12 cellular contexts compared by ENCODE assay signal in the genomic region with DNA sequence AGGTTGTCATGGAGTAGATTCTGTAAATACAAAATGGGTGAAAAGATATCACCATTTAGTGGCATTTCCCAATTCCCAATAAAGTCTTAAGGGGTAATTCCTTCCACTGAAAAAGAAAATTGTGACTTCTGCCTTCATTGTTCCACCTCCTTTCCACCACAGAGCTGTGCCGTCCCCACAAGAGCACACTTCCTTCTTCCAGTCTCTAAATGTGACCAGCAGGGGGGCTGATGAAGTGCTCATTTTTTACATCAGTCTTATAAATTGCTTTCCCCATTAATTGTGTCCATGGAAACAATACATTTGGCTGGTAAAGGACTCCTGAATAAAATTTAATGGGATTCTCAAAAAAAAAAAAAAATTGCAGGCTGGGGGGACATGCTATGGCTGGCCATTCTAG.
DNase-seq lines count a peak whose midpoint lies in the region; ATAC-seq and TF ChIP-seq lines count a peak whose summit lies in the region.
"Had no signal": no experiment of that assay in that cellular context is flagged by ENCODE, and none has a peak within 500 bp of the region (broad histone marks: within the 10 kb centered on the region; RNA-seq: fewer than 3 reads in every experiment).

No MANE protein-coding gene starts in this region.

- H3K79me2 ChIP-seq in Karpas-422 (ENCODE audit: low read length) (no peaks in the 10 kb centered on the region), osteoblast (ENCODE audit: insufficient read depth, low read length) (no peaks in the 10 kb centered on the region)

- H3K9me2 ChIP-seq in Karpas-422 (replicated peaks; ENCODE audit: insufficient read depth, low read length): no peaks in the 10 kb centered on the region

- H3K27ac ChIP-seq in Karpas-422 (ENCODE audit: low read length) (no peak overlapping the region), osteoblast (ENCODE audit: low read depth, low read length) (no peak overlapping the region)
- H3K27ac ChIP-seq: epithelial cell of prostate had no signal

- H3K4me2 ChIP-seq in Karpas-422 (ENCODE audit: low read depth, low read length, poor library complexity, severe bottlenecking) (no peak overlapping the region), osteoblast (ENCODE audit: insufficient read depth, low read length) (no peak overlapping the region)

- H3K4me3 ChIP-seq in Karpas-422 (ENCODE audit: low read length) (no peak overlapping the region), osteoblast (ENCODE audit: insufficient read depth, low read length) (no peak overlapping the region)

- no peak overlapping the region for H2AFZ ChIP-seq in Karpas-422 (ENCODE audit: low read length)
- no peak overlapping the region for H2AFZ ChIP-seq in osteoblast (ENCODE audit: low read length)

- no peak overlapping the region for H3K9ac ChIP-seq in Karpas-422 (ENCODE audit: low read length)

- H3K4me1 ChIP-seq in Karpas-422 (ENCODE audit: low read length) (no peaks in the 10 kb centered on the region), osteoblast (ENCODE audit: insufficient read depth, low read length) (no peaks in the 10 kb centered on the region)

- H3K36me3 ChIP-seq in Karpas-422 (ENCODE audit: insufficient read depth, low read length) (no peaks in the 10 kb centered on the region), osteoblast (ENCODE audit: insufficient read depth, low read length) (no peaks in the 10 kb centered on the region)

- DNase-seq in NCI-H748 (lab: John Stamatoyannopoulos, UW; ENCODE audit: unreplicated experiment) (peak; percentile 34), NCI-H748 treated with DMSO at 0.1 percent for 48 hours (lab: John Stamatoyannopoulos, UW) (no peak), Karpas-422 (peak; percentile 59), astrocyte of the hippocampus (ENCODE audit: low read depth, low spot score) (peak; percentile 11), osteoblast (ENCODE audit: insufficient read length, low spot score, missing footprints) (no peak), NOMO-1 treated with DMSO at 0.1 percent for 48 hours (lab: John Stamatoyannopoulos, UW; ENCODE audit: unreplicated experiment) (no peak)
- no peak for DNase-seq in central memory CD4-positive, alpha-beta T cell
- DNase-seq: HCEC 1CT, NCI-H2029 treated with DMSO at 0.1 percent for 48 hours, occipital lobe had no signal

- H3K27me3 ChIP-seq in Karpas-422 (ENCODE audit: low read length) (no peaks in the 10 kb centered on the region), osteoblast (ENCODE audit: insufficient read depth, low read length) (no peaks in the 10 kb centered on the region)

- H4K20me1 ChIP-seq in Karpas-422 (ENCODE audit: insufficient read depth, low read depth, low read length): no peaks in the 10 kb centered on the region
- H4K20me1 ChIP-seq in osteoblast (ENCODE audit: insufficient read depth, low read length): no peaks in the 10 kb centered on the region

- ATAC-seq in GM21737 (IDR thresholded peaks at IDR 0.05; ENCODE audit: unreplicated experiment): no peak

- no peaks in the 10 kb centered on the region for H3K9me3 ChIP-seq in Karpas-422 (ENCODE audit: low read length)
- no peaks in the 10 kb centered on the region for H3K9me3 ChIP-seq in osteoblast (ENCODE audit: low read depth, low read length)

- TF ChIP-seq CTCF in osteoblast (IDR thresholded peaks at IDR 0.05; ENCODE audit: extremely low read depth, low read depth, low read length): peak; percentile 23

Comparison
In these comparisons a context has a peak if more than half of its experiments do, and no peak if none do; other contexts are left out.
1. DNase-seq: peak in NCI-H748 (single experiment), Karpas-422 (single experiment) and astrocyte of the hippocampus (single experiment); none in NCI-H748 treated with DMSO at 0.1 percent for 48 hours (single experiment), osteoblast (single experiment), central memory CD4-positive, alpha-beta T cell (single experiment) and NOMO-1 treated with DMSO at 0.1 percent for 48 hours (single experiment).